8 cellular contexts compared by ENCODE assay signal in genomic region chr19:11639602-11640471, GRCh38. TPM values are rescaled to one million over a fixed set of nuclear protein-coding genes. Genes with fewer than 3 reads are reported as not detected.
DNase-seq lines count a peak whose midpoint lies in the region; ATAC-seq lines count a peak whose summit lies in the region.

No MANE protein-coding gene starts in this region.

- H3K18ac ChIP-seq in mesendoderm (ENCODE audit: low read length), result no peak overlapping the region

- H3K4ac ChIP-seq in mesendoderm (ENCODE audit: low read depth, low read length), result no peak overlapping the region

- ATAC-seq in GM19438 (IDR thresholded peaks at IDR 0.05; ENCODE audit: low read depth, unreplicated experiment), result peak; percentile 95

- H3K56ac ChIP-seq in mesendoderm (ENCODE audit: low read length), result peak overlapping the region; percentile 91

- no peaks in the 10 kb centered on the region for H3K79me2 ChIP-seq in mesendoderm (ENCODE audit: control insufficient read depth, insufficient read depth, low read length)

- H3K9me3 ChIP-seq in endocrine pancreas (ENCODE audit: control insufficient read depth, low read length), result no peaks in the 10 kb centered on the region

- H2BK5ac ChIP-seq in mesendoderm (ENCODE audit: low read length), result no peak overlapping the region

- no peak overlapping the region for H2BK15ac ChIP-seq in mesendoderm (replicated peaks; ENCODE audit: low read depth)

- peak overlapping the region; percentile 40 for H3K27ac ChIP-seq in mesendoderm (ENCODE audit: low read depth, low read length)

- peak; percentile 33 to 98 (median 79) for DNase-seq in C1 segment of cervical spinal cord (lab: John Stamatoyannopoulos, UW)
- DNase-seq in HK-2 (ENCODE audit: unreplicated experiment), result peak; percentile 98
- DNase-seq in NCI-H82 (lab: John Stamatoyannopoulos, UW), result peak; percentile 98
- peak; percentile 66 to 74 for DNase-seq in activated CD8-positive, alpha-beta memory T cell treated with anti-CD3 and anti-CD28 coated beads for 4 hours (ENCODE audit: low read depth in 2 of 2)
- peak; percentile 98 for DNase-seq in mesendoderm
- DNase-seq in stimulated activated CD8-positive, alpha-beta memory T cell treated with anti-CD3 and anti-CD28 coated beads, Interleukin-12 subunit alpha, Interleukin-12 subunit beta, amount 100 ng/mL, for 24 hours (ENCODE audit: extremely low read depth), result peak; percentile 80

- WGBS in mesendoderm (ENCODE audit: extremely low coverage, insufficient coverage, low lambda C conversion rate), result no CpG with 5 or more reads among the region's 55 CpGs

- H3K9ac ChIP-seq in endocrine pancreas (ENCODE audit: control insufficient read depth, insufficient read depth, low read length) (peak overlapping the region; percentile 26), mesendoderm (ENCODE audit: low read length) (peak overlapping the region; percentile 91)

- H3K27me3 ChIP-seq in endocrine pancreas (ENCODE audit: control insufficient read depth, insufficient read depth, low read length) (no peaks in the 10 kb centered on the region), mesendoderm (ENCODE audit: insufficient read depth, low read length, poor library complexity) (no peaks in the 10 kb centered on the region)

- no peak overlapping the region for H2AK5ac ChIP-seq in mesendoderm (ENCODE audit: low read length)

- H3K36me3 ChIP-seq in endocrine pancreas (ENCODE audit: control insufficient read depth, insufficient read depth, low read length), result no peaks in the 10 kb centered on the region
- H3K36me3 ChIP-seq in mesendoderm (ENCODE audit: control insufficient read depth, insufficient read depth, low read length), result no peaks in the 10 kb centered on the region

- H3K4me2 ChIP-seq in mesendoderm (ENCODE audit: low read length), result peak overlapping the region; percentile 91

- H2BK120ac ChIP-seq in mesendoderm (ENCODE audit: low read depth, low read length), result no peak overlapping the region

- no peak overlapping the region for H4K8ac ChIP-seq in mesendoderm (ENCODE audit: low read depth, low read length)

- no peak overlapping the region for H3K23ac ChIP-seq in mesendoderm (ENCODE audit: low read length)

- H3K79me1 ChIP-seq in mesendoderm (ENCODE audit: low read length), result peaks cover 3% of the 10 kb centered on the region

- H3K4me3 ChIP-seq in endocrine pancreas (ENCODE audit: control insufficient read depth, insufficient read depth, low read length) (peak overlapping the region; percentile 47), mesendoderm (ENCODE audit: low read length) (peak overlapping the region; percentile 67)

- H3K4me1 ChIP-seq in endocrine pancreas (ENCODE audit: control insufficient read depth, insufficient read depth, low read length) (no peaks in the 10 kb centered on the region), mesendoderm (ENCODE audit: control insufficient read depth, low read depth, low read length) (no peaks in the 10 kb centered on the region)

- no peak overlapping the region for H4K5ac ChIP-seq in mesendoderm (ENCODE audit: low read length)

RNA-seq across cellular contexts. Expression of gene ZNF627, which starts 42.6 kb away (rescaled TPM):
- polyA plus RNA-seq in mesendoderm (2013, experiment 1 of 2), result 7.0 TPM
- polyA plus RNA-seq in mesendoderm (2013, experiment 2 of 2), result 6.6 TPM

Comparison
In these comparisons a context has a peak if more than half of its experiments do, and no peak if none do; other contexts are left out.
1. Peak in every context shown above with its lines: DNase-seq, ATAC-seq, H3K4me3 ChIP-seq and H3K27ac ChIP-seq.